Comparison of ENCODE assay signal across 20 cellular contexts in the genomic region with DNA sequence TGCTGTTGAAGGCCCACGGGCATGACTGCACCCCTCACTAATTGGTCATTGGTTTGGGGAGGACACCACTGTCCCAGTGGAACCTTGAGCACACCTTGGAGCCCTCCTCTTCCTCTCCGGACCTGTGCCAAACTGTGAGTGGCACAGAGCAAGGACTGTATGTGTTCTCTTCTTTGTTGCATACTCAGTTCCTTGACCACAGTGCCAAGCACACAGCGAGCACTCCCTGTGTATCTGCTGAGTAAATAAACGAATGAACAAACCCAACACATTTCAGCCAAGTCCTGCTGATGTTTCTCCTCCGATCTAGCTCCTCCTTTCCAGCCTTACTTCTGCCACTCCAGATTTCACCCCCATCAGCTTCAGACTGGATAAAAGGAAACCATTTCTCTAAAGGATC. TPM values are rescaled to one million over a fixed set of nuclear protein-coding genes. Genes with fewer than 3 reads are reported as not detected.
DNase-seq lines count a peak whose midpoint lies in the region; ATAC-seq and TF ChIP-seq lines count a peak whose summit lies in the region.
"Had no signal": no experiment of that assay in that cellular context is flagged by ENCODE, and none has a peak within 500 bp of the region (broad histone marks: within the 10 kb centered on the region; RNA-seq: fewer than 3 reads in every experiment).

No MANE protein-coding gene starts in this region.

- no peaks in the 10 kb centered on the region for H3K27me3 ChIP-seq in breast epithelium
- H3K27me3 ChIP-seq: suprapubic skin had no signal

- CTCF ChIA-PET in activated B cell treated with CpG ODN at 0.5 μM for 24 hours (lab: Charles Lee): no interaction called here

- H3K27me3 Mint-ChIP-seq in activated naive CD8-positive, alpha-beta T cell: no peaks in the 10 kb centered on the region
- no peaks in the 10 kb centered on the region for H3K27me3 Mint-ChIP-seq in activated naive CD8-positive, alpha-beta T cell treated with anti-CD3 and anti-CD28 coated beads, Interleukin-2, amount 50 U/mL, for 24 hours
- H3K27me3 Mint-ChIP-seq in activated B cell treated with CpG ODN at 0.5 μM for 24 hours: no peaks in the 10 kb centered on the region
- no peaks in the 10 kb centered on the region for H3K27me3 Mint-ChIP-seq in mesothelial cell of epicardium (ENCODE audit: low read depth)

- DNase-seq in activated naive CD8-positive, alpha-beta T cell treated with anti-CD3 and anti-CD28 coated beads, Interleukin-2, amount 50 U/mL, for 24 hours: no peak
- DNase-seq in activated B cell treated with CpG ODN at 0.5 μM for 24 hours: no peak
- DNase-seq in mesothelial cell of epicardium (ENCODE audit: low spot score in 2 of 2, unreplicated experiment in 2 of 2): no peak
- DNase-seq in ureter (ENCODE audit: low spot score): peak; percentile 31
- DNase-seq in pons (ENCODE audit: low spot score): no peak
- no peak for DNase-seq in left lobe of liver (ENCODE audit: low spot score)
- DNase-seq in breast epithelium (ENCODE audit: low spot score in 2 of 2): no peak
- DNase-seq: activated CD4-positive, alpha-beta T cell treated with anti-CD3 and anti-CD28 coated beads for 4 hours; activated T-cell treated with anti-CD3 and anti-CD28 coated beads for 4 hours; dermis blood vessel endothelial cell; DND-41; hippocampal formation; NCI-H2029; NCI-H446; NK-92 treated with Interleukin-12 subunit alpha and Interleukin-12 subunit beta, amount 100 ng/mL, for 24 hours; stimulated activated CD8-positive, alpha-beta memory T cell treated with anti-CD3 and anti-CD28 coated beads, Interleukin-4, amount 100 ng/mL, for 48 hours had no signal

- TF ChIP-seq CTCF in activated B cell treated with CpG ODN at 0.5 μM for 24 hours (IDR thresholded peaks at IDR 0.05): no peak
- no peak for TF ChIP-seq CTCF in mesothelial cell of epicardium (IDR thresholded peaks at IDR 0.05; ENCODE audit: unreplicated experiment)
- no peak for TF ChIP-seq CTCF in breast epithelium (IDR thresholded peaks at IDR 0.05)

- H3K4me1 Mint-ChIP-seq in activated naive CD8-positive, alpha-beta T cell (ENCODE audit: low read depth): peaks cover 18% of the 10 kb centered on the region
- H3K4me1 Mint-ChIP-seq in activated naive CD8-positive, alpha-beta T cell treated with anti-CD3 and anti-CD28 coated beads, Interleukin-2, amount 50 U/mL, for 24 hours: peaks cover 15% of the 10 kb centered on the region
- H3K4me1 Mint-ChIP-seq in activated B cell treated with CpG ODN at 0.5 μM for 24 hours (peaks cover 24% of the 10 kb centered on the region), mesothelial cell of epicardium (peaks cover 42% of the 10 kb centered on the region)

- no peak for ATAC-seq in activated naive CD8-positive, alpha-beta T cell treated with anti-CD3 and anti-CD28 coated beads, Interleukin-2, amount 50 U/mL, for 24 hours
- ATAC-seq in activated B cell treated with CpG ODN at 0.5 μM for 24 hours (ENCODE audit: low read depth): no peak
- ATAC-seq in left lobe of liver: no peak
- ATAC-seq: K562, SK-N-SH treated with all-trans-retinoic acid at 6 μM for 48 hours had no signal

- H3K36me3 ChIP-seq in breast epithelium: no peaks in the 10 kb centered on the region
- H3K36me3 ChIP-seq: suprapubic skin had no signal

- peak overlapping the region; percentile 98 for H3K4me3 Mint-ChIP-seq in activated naive CD8-positive, alpha-beta T cell
- no peak overlapping the region for H3K4me3 Mint-ChIP-seq in activated naive CD8-positive, alpha-beta T cell treated with anti-CD3 and anti-CD28 coated beads, Interleukin-2, amount 50 U/mL, for 24 hours
- H3K4me3 Mint-ChIP-seq in activated B cell treated with CpG ODN at 0.5 μM for 24 hours (peak overlapping the region; percentile 9), mesothelial cell of epicardium (peak overlapping the region; percentile 100)

- peaks cover 3% of the 10 kb centered on the region for H3K36me3 Mint-ChIP-seq in activated naive CD8-positive, alpha-beta T cell
- peaks cover 12% of the 10 kb centered on the region for H3K36me3 Mint-ChIP-seq in activated naive CD8-positive, alpha-beta T cell treated with anti-CD3 and anti-CD28 coated beads, Interleukin-2, amount 50 U/mL, for 24 hours (ENCODE audit: low read depth)
- H3K36me3 Mint-ChIP-seq in activated B cell treated with CpG ODN at 0.5 μM for 24 hours (ENCODE audit: low read depth) (peaks cover 28% of the 10 kb centered on the region), mesothelial cell of epicardium (peaks cover 11% of the 10 kb centered on the region)

- POLR2A ChIA-PET in activated B cell treated with CpG ODN at 0.5 μM for 24 hours (lab: Charles Lee): interaction anchor here (0.7 to 5.7 kb wide), 3 partner anchors 12 to 28 kb away, joined by 4 to 144 read pairs (median 51); partner anchors contain the start of gene RACK1

- H3K9me3 Mint-ChIP-seq in activated naive CD8-positive, alpha-beta T cell (ENCODE audit: low read depth): no peaks in the 10 kb centered on the region
- no peaks in the 10 kb centered on the region for H3K9me3 Mint-ChIP-seq in activated naive CD8-positive, alpha-beta T cell treated with anti-CD3 and anti-CD28 coated beads, Interleukin-2, amount 50 U/mL, for 24 hours
- H3K9me3 Mint-ChIP-seq in activated B cell treated with CpG ODN at 0.5 μM for 24 hours: no peaks in the 10 kb centered on the region
- no peaks in the 10 kb centered on the region for H3K9me3 Mint-ChIP-seq in mesothelial cell of epicardium

- H3K27ac Mint-ChIP-seq in activated naive CD8-positive, alpha-beta T cell: peak overlapping the region; percentile 72
- no peak overlapping the region for H3K27ac Mint-ChIP-seq in activated naive CD8-positive, alpha-beta T cell treated with anti-CD3 and anti-CD28 coated beads, Interleukin-2, amount 50 U/mL, for 24 hours
- peak overlapping the region; percentile 44 for H3K27ac Mint-ChIP-seq in activated B cell treated with CpG ODN at 0.5 μM for 24 hours
- H3K27ac Mint-ChIP-seq in mesothelial cell of epicardium: no peak overlapping the region

- H3K27ac ChIP-seq in breast epithelium: peak overlapping the region in 1 of 2 donors; percentile 19
- H3K27ac ChIP-seq: suprapubic skin had no signal

- peaks cover 0 to 6% of the 10 kb centered on the region in 2 donors for H3K4me1 ChIP-seq in breast epithelium

- TF ChIP-seq POLR2A in breast epithelium (IDR thresholded peaks at IDR 0.05): no peak

- no peak overlapping the region for H3K4me3 ChIP-seq in breast epithelium
- H3K4me3 ChIP-seq: K562, suprapubic skin had no signal

- intact Hi-C loops in activated B cell treated with CpG ODN at 0.5 μM for 24 hours (cut with micrococcal nuclease): loop anchor here (5.0 kb wide), 2 partner anchors 101 to 971 kb away; partner anchors contain the start of gene MAPK9
- intact Hi-C loops in breast epithelium (cut with DNase I; ENCODE audit: low total_unique reads): no loop called here

- H3K9me3 ChIP-seq in breast epithelium: no peaks in the 10 kb centered on the region
- H3K9me3 ChIP-seq: suprapubic skin had no signal

RNA-seq across cellular contexts. Expression of gene TRIM52, which starts 2.7 kb away (rescaled TPM):
- total RNA-seq in activated B cell treated with CpG ODN at 0.5 μM for 24 hours: 30.9 and 36.9 TPM in 2 replicates
- total RNA-seq in mesothelial cell of epicardium: 12.8 to 14.6 TPM (median 13.3 TPM) in 3 replicates
- 22.5 TPM for total RNA-seq in ureter
- 6.0 TPM for total RNA-seq in left lobe of liver
- total RNA-seq in breast epithelium: 10 to 100 TPM; 12.8 to 18.6 (median 18.4) TPM

RNA-seq across cellular contexts. Expression of gene RACK1, which starts 19.9 kb away (rescaled TPM):
- total RNA-seq in activated B cell treated with CpG ODN at 0.5 μM for 24 hours (2,528 and 2,812 TPM in 2 replicates), mesothelial cell of epicardium (2,008 to 2,083 TPM (median 2,030 TPM) in 3 replicates), ureter (1,824 TPM), left lobe of liver (510 TPM), breast epithelium (1,000 to 10,000 TPM; 2,096 to 2,842 (median 2,553) TPM)

RNA-seq across cellular contexts. Expression of gene TRIM41, which starts 40.6 kb away (rescaled TPM):
- total RNA-seq in activated B cell treated with CpG ODN at 0.5 μM for 24 hours (34.9 and 39.6 TPM in 2 replicates), mesothelial cell of epicardium (27.9 to 28.1 TPM (median 27.9 TPM) in 3 replicates), ureter (34.5 TPM), left lobe of liver (23.0 TPM), breast epithelium (10 to 100 TPM; 14.1 to 16.0 (median 15.1) TPM)

RNA-seq across cellular contexts. Expression of gene TRIM7, which starts 58.6 kb away (rescaled TPM):
- 0.32 and 0.51 TPM in 2 replicates for total RNA-seq in activated B cell treated with CpG ODN at 0.5 μM for 24 hours
- 0.57 to 0.72 TPM (median 0.62 TPM) in 3 replicates for total RNA-seq in mesothelial cell of epicardium
- total RNA-seq in ureter: 3.0 TPM
- 0.23 TPM for total RNA-seq in left lobe of liver
- 1 to 10 TPM in 2 of 3 donors, under 1 TPM in 1; 0.29 to 5.4 (median 5.2) TPM for total RNA-seq in breast epithelium

Comparison
In these comparisons a context has a peak if more than half of its experiments do, and no peak if none do; other contexts are left out.
1. H3K27ac Mint-ChIP-seq: peak in activated naive CD8-positive, alpha-beta T cell (single experiment) and activated B cell treated with CpG ODN at 0.5 μM for 24 hours (single experiment); none in activated naive CD8-positive, alpha-beta T cell treated with anti-CD3 and anti-CD28 coated beads, Interleukin-2, amount 50 U/mL, for 24 hours (single experiment) and mesothelial cell of epicardium (single experiment).